Comparison of ENCODE assay signal across 18 cellular contexts in the genomic region with DNA sequence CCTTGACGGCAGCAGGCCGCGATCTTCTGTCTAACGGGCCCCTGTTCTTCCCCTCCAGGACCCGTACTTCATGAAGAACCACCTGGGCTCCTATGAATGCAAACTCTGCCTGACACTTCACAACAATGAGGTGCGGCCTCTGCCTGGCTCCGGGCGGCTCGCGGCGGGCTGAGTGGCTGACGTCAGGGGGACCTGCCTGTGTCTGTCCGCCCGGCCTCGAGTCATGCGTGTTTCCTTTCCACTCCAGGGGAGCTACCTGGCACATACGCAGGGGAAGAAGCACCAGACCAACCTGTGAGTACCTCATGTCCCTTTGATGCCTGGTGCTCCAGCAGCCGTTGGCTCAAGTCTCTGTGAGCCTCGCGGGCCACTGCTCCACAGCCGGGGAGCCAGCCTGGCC. TPM values are rescaled to one million over a fixed set of nuclear protein-coding genes. Genes with fewer than 3 reads are reported as not detected.
A peak's percentile ranks its signal among the peaks of the same experiment; 100 is the strongest.
DNase-seq lines count a peak whose midpoint lies in the region; ATAC-seq, FAIRE-seq and TF ChIP-seq lines count a peak whose summit lies in the region.
"Had no signal": no experiment of that assay in that cellular context is flagged by ENCODE, and none has a peak within 500 bp of the region (broad histone marks: within the 10 kb centered on the region; RNA-seq: fewer than 3 reads in every experiment).

No MANE protein-coding gene starts in this region.

- H3K27ac ChIP-seq in SK-N-SH (ENCODE audit: low read depth in 2 of 2, low read length in 1 of 2) (peak overlapping the region in 1 of 2 experiments; percentile 81; a peak in 2 of 4 replicates), VCaP (peak overlapping the region; percentile 67; the same call in 1 of the 2 replicates), kidney (ENCODE audit: low read depth in 2 of 2, low read length in 2 of 2) (no peak overlapping the region), GM23248 (no peak overlapping the region)

- no peak for TF ChIP-seq RAD21 in SK-N-SH (IDR thresholded peaks at IDR 0.05; ENCODE audit: low read length)

- no peak for FAIRE-seq in kidney (lab: Jason Lieb, UNC)
- FAIRE-seq: HTR-8/SVneo had no signal

- H3K4me2 ChIP-seq in SK-N-SH (no peak overlapping the region), GM23248 (ENCODE audit: unreplicated experiment) (no peak overlapping the region)

- no peak for TF ChIP-seq EP300 in SK-N-SH (IDR thresholded peaks at IDR 0.05; ENCODE audit: borderline replicate concordance in 1 of 2, low read depth in 1 of 2, low read length in 1 of 2)

- POLR2A ChIA-PET in SK-N-SH (lab: Yijun Ruan, JAX): interaction anchor here (3.3 kb wide), 1 partner anchor 10 kb away, joined by 33 read pairs; a partner anchor contains a TSS

- H3K36me3 ChIP-seq in SK-N-SH (replicated peaks in 1 of 2; ENCODE audit: control insufficient read depth in 1 of 2, insufficient read depth in 2 of 2, low read length in 1 of 2): peaks cover 22 to 55% of the 10 kb centered on the region in 2 experiments
- peaks cover 10 to 40% of the 10 kb centered on the region in 2 donors for H3K36me3 ChIP-seq in kidney (ENCODE audit: control insufficient read depth in 1 of 2, insufficient read depth in 2 of 2, low read length in 2 of 2)
- peaks cover 20% of the 10 kb centered on the region; the same call in 1 of the 2 replicates for H3K36me3 ChIP-seq in GM23248 (ENCODE audit: low read depth)

- H3K9me2 ChIP-seq in SK-N-SH (no peaks in the 10 kb centered on the region), GM23248 (ENCODE audit: insufficient read depth) (no peaks in the 10 kb centered on the region)

- peaks cover 9% of the 10 kb centered on the region for H3F3A ChIP-seq in SK-N-SH (replicated peaks; ENCODE audit: insufficient read depth)
- H3F3A ChIP-seq in GM23248 (ENCODE audit: insufficient read depth): peaks cover under 1% of the 10 kb centered on the region; the same call in 1 of the 2 replicates

- no peaks in the 10 kb centered on the region for H3K27me3 ChIP-seq in SK-N-SH (ENCODE audit: insufficient read depth)
- no peaks in the 10 kb centered on the region for H3K27me3 ChIP-seq in GM23248 (replicated peaks; ENCODE audit: insufficient read depth)

- H3K79me2 ChIP-seq in SK-N-SH (ENCODE audit: insufficient read depth): peaks cover 65% of the 10 kb centered on the region
- H3K79me2 ChIP-seq in GM23248 (ENCODE audit: insufficient read depth): peaks cover 69% of the 10 kb centered on the region

- H3K9ac ChIP-seq in SK-N-SH: no peak overlapping the region
- H3K9ac ChIP-seq in kidney (ENCODE audit: low read length in 2 of 2): peak overlapping the region in 1 of 2 donors; percentile 26
- H3K9ac ChIP-seq in GM23248: no peak overlapping the region

- WGBS in SK-N-SH (ENCODE audit: low lambda C conversion rate): 91% methylated on average over 11 of the region's 21 CpGs
- WGBS in GM23248 (ENCODE audit: low coverage in 1 of 2, low lambda C conversion rate in 2 of 2, missing lambda C conversion rate in 2 of 2), 2 experiments: 91 to 92% methylated on average over 19 to 21 of the region's 21 CpGs

- H3K4me1 ChIP-seq in SK-N-SH (ENCODE audit: control insufficient read depth in 1 of 2, insufficient read depth in 2 of 2, low read depth in 1 of 2, low read length in 1 of 2) (peaks cover 15 to 68% of the 10 kb centered on the region in 2 experiments; a peak in 3 of 4 replicates), kidney (ENCODE audit: control insufficient read depth in 1 of 2, insufficient read depth in 1 of 2, low read depth in 1 of 2, low read length in 2 of 2) (peaks cover 26 to 28% of the 10 kb centered on the region in 2 donors), GM23248 (ENCODE audit: insufficient read depth) (peaks cover 14% of the 10 kb centered on the region)

- no peak overlapping the region for H2AFZ ChIP-seq in SK-N-SH (ENCODE audit: low read depth)
- H2AFZ ChIP-seq in GM23248: no peak overlapping the region

- intact Hi-C loops in kidney (cut with DNase I): no loop called here

- peaks cover 67% of the 10 kb centered on the region for H4K20me1 ChIP-seq in SK-N-SH (ENCODE audit: insufficient read depth)
- H4K20me1 ChIP-seq in GM23248 (ENCODE audit: insufficient read depth): 0 out of 2 replicates have a peak, but pooled peaks cover 6% of the 10 kb centered on the region

- ATAC-seq in SK-N-SH treated with all-trans-retinoic acid at 6 μM for 48 hours: no peak
- ATAC-seq: HCT116 had no signal

- no peak overlapping the region for H3K4me3 ChIP-seq in SK-N-SH (ENCODE audit: low read depth in 2 of 2, low read length in 1 of 2)
- no peak overlapping the region for H3K4me3 ChIP-seq in kidney (ENCODE audit: low read length in 2 of 2)
- H3K4me3 ChIP-seq in GM23248: no peak overlapping the region

- H3K9me3 ChIP-seq in SK-N-SH (no peaks in the 10 kb centered on the region), kidney (ENCODE audit: control insufficient read depth in 1 of 2, low read length in 2 of 2) (no peaks in the 10 kb centered on the region), GM23248 (ENCODE audit: low read depth) (no peaks in the 10 kb centered on the region)

- DNase-seq in SK-N-SH (peak; percentile 24), kidney (peak; percentile 54), COR-L47 (lab: John Stamatoyannopoulos, UW) (no peak), GM23248 (no peak)
- DNase-seq in activated T-cell treated with anti-CD3 and anti-CD28 coated beads, Interleukin-2, amount 50 U/mL, for 1 hour: no peak
- DNase-seq: C1 segment of cervical spinal cord; Calu3; CD4-positive, CD25-positive, alpha-beta regulatory T cell; DMS79 treated with DMSO at 0.1 percent for 48 hours; GF-D8; GOT3; H7; IMR-90 had no signal

- no peak for TF ChIP-seq CTCF in SK-N-SH (IDR thresholded peaks at IDR 0.05)
- TF ChIP-seq CTCF in VCaP (conservative IDR thresholded peaks at IDR 0.05): no peak
- no peak for TF ChIP-seq CTCF in kidney (IDR thresholded peaks at IDR 0.05; ENCODE audit: borderline replicate concordance, extremely low read depth, insufficient read depth)

- CTCF ChIA-PET in SK-N-SH (lab: Yijun Ruan, JAX): interaction anchor here (1.5 to 10.4 kb wide), 5 partner anchors 11 to 78 kb away, joined by 4 to 121 read pairs (median 29); no protein-coding TSS in a partner anchor

- in situ Hi-C loops in GM23248 (cut with MboI): no loop called here

TF ChIP-seq in SK-N-SH, 30 proteins besides CTCF, POLR2A, EP300 and RAD21 (continues in another document):
- TF ChIP-seq FOSL2 (IDR thresholded peaks at IDR 0.05; ENCODE audit: borderline replicate concordance, low read depth) (no peak), ELF1 (IDR thresholded peaks at IDR 0.05) (no peak), RFX5 (IDR thresholded peaks at IDR 0.05; ENCODE audit: low read length) (no peak), SIN3A (IDR thresholded peaks at IDR 0.05; ENCODE audit: borderline replicate concordance, low read depth, low read length) (no peak), MXI1 (IDR thresholded peaks at IDR 0.05; ENCODE audit: low read depth, low read length) (no peak), NRF1 (IDR thresholded peaks at IDR 0.05; ENCODE audit: low read depth, low read length) (no peak), NFIC (IDR thresholded peaks at IDR 0.05; ENCODE audit: borderline replicate concordance) (no peak)

TF ChIP-seq in SK-N-SH treated with all-trans-retinoic acid at 6 μM for 48 hours, 23 proteins besides CTCF, POLR2A, EP300 and RAD21 (continues in another document):
- no peak for TF ChIP-seq ZC3H10 (CRISPR knock-in tag; IDR thresholded peaks at IDR 0.05)

RNA-seq across cellular contexts. Expression of a gene that starts 4.6 kb away (rescaled TPM):
- 16.0 and 18.1 TPM in 2 replicates for polyA plus RNA-seq in SK-N-SH (2012; rRNA removed)
- polyA plus RNA-seq in SK-N-SH (2012; cell fraction: cytosol; rRNA removed): 1.4 and 2.7 TPM in 2 replicates
- polyA plus RNA-seq in SK-N-SH (2012; cell fraction: nucleus; rRNA removed): 255 and 564 TPM in 2 replicates
- total RNA-seq in kidney: 1.0 TPM
- 0.60 TPM for polyA plus RNA-seq in kidney (ENCODE audit: insufficient read depth, low read depth, low replicate concordance)
- total RNA-seq in GM23248 (2014; rRNA removed; shearing (Covaris generic)): not detected in 2 replicates
- not detected in 2 replicates for polyA plus RNA-seq in GM23248 (2016; fragmentation: Nextera tagmentation; extraction: Ambion mirVana)
- total RNA-seq: IMR-90 had no signal
- polyA plus RNA-seq: CD4-positive, CD25-positive, alpha-beta regulatory T cell had no signal

RNA-seq across cellular contexts. Expression of a gene that starts 7.9 kb away (rescaled TPM):
- polyA plus RNA-seq in SK-N-SH (2012; rRNA removed) (35.0 and 55.8 TPM in 2 replicates), kidney (ENCODE audit: insufficient read depth, low read depth, low replicate concordance) (25.7 TPM), GM23248 (2016; fragmentation: Nextera tagmentation; extraction: Ambion mirVana) (13.7 and 16.8 TPM in 2 replicates)
- polyA plus RNA-seq in SK-N-SH (2012; cell fraction: cytosol; rRNA removed): 18.7 and 29.3 TPM in 2 replicates
- polyA plus RNA-seq in SK-N-SH (2012; cell fraction: nucleus; rRNA removed): 271 and 351 TPM in 2 replicates
- 64.1 TPM for total RNA-seq in kidney
- 20.9 and 26.7 TPM in 2 replicates for total RNA-seq in GM23248 (2014; rRNA removed; shearing (Covaris generic))

RNA-seq across cellular contexts. Expression of a gene that starts 8.4 kb away (rescaled TPM):
- polyA plus RNA-seq in SK-N-SH (2012; rRNA removed): 128 and 151 TPM in 2 replicates
- polyA plus RNA-seq in SK-N-SH (2012; cell fraction: cytosol; rRNA removed): 82.0 and 106 TPM in 2 replicates
- polyA plus RNA-seq in SK-N-SH (2012; cell fraction: nucleus; rRNA removed): 251 and 261 TPM in 2 replicates
- 59.7 TPM for total RNA-seq in kidney
- 156 TPM for polyA plus RNA-seq in kidney (ENCODE audit: insufficient read depth, low read depth, low replicate concordance)
- total RNA-seq in GM23248 (2014; rRNA removed; shearing (Covaris generic)): 68.3 and 85.1 TPM in 2 replicates
- 62.3 and 69.5 TPM in 2 replicates for polyA plus RNA-seq in GM23248 (2016; fragmentation: Nextera tagmentation; extraction: Ambion mirVana)

RNA-seq across cellular contexts. Expression of a gene that starts 11.7 kb away (rescaled TPM):
- 0.76 and 0.88 TPM in 2 replicates for polyA plus RNA-seq in SK-N-SH (2012; rRNA removed)
- 0.58 and 0.66 TPM in 2 replicates for polyA plus RNA-seq in SK-N-SH (2012; cell fraction: cytosol; rRNA removed)
- polyA plus RNA-seq in SK-N-SH (2012; cell fraction: nucleus; rRNA removed): 0.75 and 1.8 TPM in 2 replicates
- total RNA-seq in kidney: 5.0 TPM
- 0.37 TPM for polyA plus RNA-seq in kidney (ENCODE audit: insufficient read depth, low read depth, low replicate concordance)
- not detected in 2 replicates for total RNA-seq in GM23248 (2014; rRNA removed; shearing (Covaris generic))
- polyA plus RNA-seq in GM23248 (2016; fragmentation: Nextera tagmentation; extraction: Ambion mirVana): 0.41 TPM in 1 of 2 replicates, not detected in the other
- total RNA-seq: A172, H7, IMR-90 had no signal
- polyA plus RNA-seq: IMR-90 had no signal

RNA-seq across cellular contexts. Expression of a gene that starts 37.5 kb away (rescaled TPM):
- polyA plus RNA-seq in SK-N-SH (2012; rRNA removed) (not detected in 2 replicates), kidney (ENCODE audit: insufficient read depth, low read depth, low replicate concordance) (not detected), GM23248 (2016; fragmentation: Nextera tagmentation; extraction: Ambion mirVana) (0.19 TPM in 1 of 2 replicates, not detected in the other)
- polyA plus RNA-seq in SK-N-SH (2012; cell fraction: cytosol; rRNA removed): not detected in 2 replicates
- not detected in 2 replicates for polyA plus RNA-seq in SK-N-SH (2012; cell fraction: nucleus; rRNA removed)
- 2.1 TPM for total RNA-seq in kidney
- total RNA-seq in GM23248 (2014; rRNA removed; shearing (Covaris generic)): not detected in 2 replicates
- total RNA-seq: Calu3; CD4-positive, CD25-positive, alpha-beta regulatory T cell; H7 had no signal

Comparison
In these comparisons a context has a peak if more than half of its experiments do, and no peak if none do; other contexts are left out.
1. DNase-seq: peak in SK-N-SH (single experiment) and kidney (single experiment); none in COR-L47 (single experiment), GM23248 (single experiment) and activated T-cell treated with anti-CD3 and anti-CD28 coated beads, Interleukin-2, amount 50 U/mL, for 1 hour (single experiment).